In the genomic region with DNA sequence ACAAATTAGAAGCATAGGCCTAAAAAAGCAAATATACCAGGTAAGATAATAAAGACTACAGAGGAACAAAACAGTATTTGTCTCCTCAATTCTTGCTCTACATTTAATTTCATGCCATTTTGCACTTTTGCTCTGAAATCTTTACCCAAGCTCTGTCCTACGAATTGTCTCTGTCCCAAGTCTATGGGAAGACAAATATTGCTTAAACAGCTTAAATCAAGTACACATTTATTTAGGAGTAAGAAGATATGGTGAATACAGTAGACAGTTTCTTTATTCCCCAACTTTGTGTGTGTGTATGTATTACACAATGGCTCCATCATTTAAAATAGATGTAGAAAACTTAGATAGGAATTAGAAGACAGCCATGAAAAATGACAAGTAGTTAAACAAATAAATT, we compare ENCODE assay signal across 23 cellular contexts.
"Had no signal": no experiment of that assay in that cellular context is flagged by ENCODE, and none has a peak within 500 bp of the region (broad histone marks: within the 10 kb centered on the region; RNA-seq: fewer than 3 reads in every experiment).

No MANE protein-coding gene starts in this region.

- DNase-seq: colonic mucosa; cortex of kidney; effector CD8-positive, alpha-beta T cell; effector memory CD8-positive, alpha-beta T cell; endodermal cell; erythroblast; esophagus squamous epithelium; foreskin fibroblast; foreskin melanocyte; gastrocnemius medialis; glutamatergic neuron; head of caudate nucleus; heart right ventricle; hippocampal formation; left cardiac atrium; left lung; left ventricle myocardium superior; lower lobe of right lung; mesenchymal stem cell; mucosa of descending colon; naive B cell had no signal

- FAIRE-seq: endometrium, keratinocyte had no signal
